1 cellular context compared by ENCODE assay signal in genomic region chr21:34077888-34078287, GRCh38.
TF ChIP-seq lines count a peak whose summit lies in the region.

No MANE protein-coding gene starts in this region.

TF ChIP-seq in K562, 482 proteins besides CTCF, POLR2A, EP300 and RAD21 (continued from another document):
- no peak for TF ChIP-seq CTCFL (IDR thresholded peaks at IDR 0.05; ENCODE audit: borderline replicate concordance, insufficient read depth, low read depth, low read length, poor library complexity, severe bottlenecking)
- TF ChIP-seq CREB5 (CRISPR knock-in tag; IDR thresholded peaks at IDR 0.05) = no peak
- no peak for TF ChIP-seq SMAD1 (IDR thresholded peaks at IDR 0.05; ENCODE audit: low read depth, low read length, partially characterized antibody)
- TF ChIP-seq HMBOX1 (IDR thresholded peaks at IDR 0.05) = peak; percentile 82; the same call in 1 of the 2 replicates
- TF ChIP-seq MTA3 (IDR thresholded peaks at IDR 0.05; ENCODE audit: borderline replicate concordance) = no peak
- TF ChIP-seq DACH1 (IDR thresholded peaks at IDR 0.05; ENCODE audit: partially characterized antibody) = peak; percentile 14
- TF ChIP-seq STAT6 (CRISPR knock-in tag; IDR thresholded peaks at IDR 0.05) = no peak
- TF ChIP-seq FUS (optimal IDR thresholded peaks at IDR 0.05; ENCODE audit: low read depth, low read length) = no peak
- TF ChIP-seq PPARD (CRISPR knock-in tag; IDR thresholded peaks at IDR 0.05) = no peak
- TF ChIP-seq TGIF2 (CRISPR knock-in tag; IDR thresholded peaks at IDR 0.05) = no peak
- no peak for TF ChIP-seq HNRNPL (IDR thresholded peaks at IDR 0.05; ENCODE audit: low read depth, low read length)
TF ChIP-seq in K562: peak in this region for 4.
